16 cellular contexts compared by ENCODE assay signal in the genomic region with DNA sequence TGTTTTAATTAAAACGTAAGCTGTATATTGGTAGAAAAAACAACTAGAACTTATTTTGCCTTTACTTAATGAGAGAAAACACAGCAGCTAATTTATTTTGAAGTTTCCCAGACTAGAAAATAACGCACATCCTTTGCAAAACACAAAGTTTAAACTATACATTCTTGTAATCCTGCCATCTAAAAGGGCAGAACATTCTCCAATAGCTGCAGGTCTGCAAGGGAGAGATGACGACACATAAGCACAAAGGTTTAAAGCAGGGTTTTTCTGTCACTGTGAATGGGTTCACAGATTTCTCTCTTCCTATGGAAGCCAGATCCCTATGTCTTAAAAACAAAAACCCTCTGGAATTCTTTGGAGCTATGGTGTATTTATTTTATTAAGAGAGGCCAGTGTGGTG.
DNase-seq lines count a peak whose midpoint lies in the region; FAIRE-seq and TF ChIP-seq lines count a peak whose summit lies in the region.
"Had no signal": no experiment of that assay in that cellular context is flagged by ENCODE, and none has a peak within 500 bp of the region (broad histone marks: within the 10 kb centered on the region; RNA-seq: fewer than 3 reads in every experiment).

No MANE protein-coding gene starts in this region.

- CTCF ChIA-PET in SK-N-SH (lab: Yijun Ruan, JAX): interaction anchor here (0.9 to 1.1 kb wide), 2 partner anchors 12 to 21 kb away, joined by 3 read pairs; no protein-coding TSS in a partner anchor

- H4K20me1 ChIP-seq in SK-N-SH (ENCODE audit: insufficient read depth): no peaks in the 10 kb centered on the region

- no peak overlapping the region for H3K18ac ChIP-seq in mesenchymal stem cell (ENCODE audit: low read depth in 1 of 2, low read length in 2 of 2)

- no peaks in the 10 kb centered on the region for H3K79me2 ChIP-seq in SK-N-SH (ENCODE audit: insufficient read depth)

- H2BK120ac ChIP-seq in mesenchymal stem cell (ENCODE audit: low read depth, low read length): no peak overlapping the region

- H3K4me1 ChIP-seq in mesenchymal stem cell (ENCODE audit: control insufficient read depth, insufficient read depth, low read depth, low read length): no peaks in the 10 kb centered on the region
- peaks cover 2% of the 10 kb centered on the region for H3K4me1 ChIP-seq in rectal smooth muscle tissue (ENCODE audit: control insufficient read depth, insufficient read depth, low read length)
- H3K4me1 ChIP-seq in SK-N-SH (ENCODE audit: control insufficient read depth in 1 of 2, insufficient read depth in 2 of 2, low read depth in 1 of 2, low read length in 1 of 2): peaks cover 0 to 6% of the 10 kb centered on the region in 2 experiments; a peak in 2 of 4 replicates
- H3K4me1 ChIP-seq: A549, HAP-1 had no signal

- no peaks in the 10 kb centered on the region for H3K9me2 ChIP-seq in SK-N-SH

- H3F3A ChIP-seq in SK-N-SH (replicated peaks; ENCODE audit: insufficient read depth): no peaks in the 10 kb centered on the region

- no peaks in the 10 kb centered on the region for H3K36me3 ChIP-seq in mesenchymal stem cell (ENCODE audit: control insufficient read depth in 1 of 2, insufficient read depth in 2 of 2, low read depth in 1 of 2, low read length in 2 of 2)
- H3K36me3 ChIP-seq in rectal smooth muscle tissue (ENCODE audit: control insufficient read depth, insufficient read depth, low read length): no peaks in the 10 kb centered on the region
- H3K36me3 ChIP-seq in SK-N-SH (replicated peaks in 1 of 2; ENCODE audit: control insufficient read depth in 1 of 2, insufficient read depth in 2 of 2, low read length in 1 of 2): no peaks in the 10 kb centered on the region
- H3K36me3 ChIP-seq: HAP-1 had no signal

- H2BK12ac ChIP-seq in mesenchymal stem cell (ENCODE audit: low read length in 2 of 2): no peak overlapping the region

- H3K4me2 ChIP-seq in mesenchymal stem cell (ENCODE audit: low read length, poor library complexity, severe bottlenecking) (no peak overlapping the region), SK-N-SH (no peak overlapping the region)
- H3K4me2 ChIP-seq: A549 had no signal

- H3K9ac ChIP-seq in mesenchymal stem cell (ENCODE audit: low read length) (no peak overlapping the region), rectal smooth muscle tissue (ENCODE audit: low read length) (no peak overlapping the region), SK-N-SH (no peak overlapping the region)

- no peak for TF ChIP-seq CTCF in SK-N-SH (IDR thresholded peaks at IDR 0.05)

- H3K4me3 ChIP-seq in mesenchymal stem cell (ENCODE audit: insufficient read depth in 1 of 2, low read depth in 1 of 2, low read length in 2 of 2) (no peak overlapping the region), rectal smooth muscle tissue (ENCODE audit: low read length) (no peak overlapping the region), SK-N-SH (ENCODE audit: low read depth in 2 of 2, low read length in 1 of 2) (no peak overlapping the region)
- H3K4me3 ChIP-seq: A549, HAP-1 had no signal

- H3K9me3 ChIP-seq in mesenchymal stem cell (ENCODE audit: control insufficient read depth, low read length) (no peaks in the 10 kb centered on the region), SK-N-SH (no peaks in the 10 kb centered on the region)
- H3K9me3 ChIP-seq: A549, HAP-1 had no signal

- H2BK15ac ChIP-seq in mesenchymal stem cell (ENCODE audit: low read depth, poor library complexity, severe bottlenecking): no peak overlapping the region

- DNase-seq in mesenchymal stem cell (peak; percentile 34), GOT3 (lab: John Stamatoyannopoulos, UW) (no peak), GM03348 (ENCODE audit: low spot score) (no peak), SK-N-SH (no peak)
- DNase-seq: CD8-positive, alpha-beta T cell; COR-L47; DMS153; DMS79 treated with DMSO at 0.1 percent for 48 hours; EL had no signal

- no peak overlapping the region for H3K4ac ChIP-seq in mesenchymal stem cell (ENCODE audit: low read depth in 1 of 2, low read length in 2 of 2)

- no peaks in the 10 kb centered on the region for H3K79me1 ChIP-seq in mesenchymal stem cell (replicated peaks; ENCODE audit: low read length, poor library complexity, severe bottlenecking)

- H3K27ac ChIP-seq in mesenchymal stem cell (ENCODE audit: low read length, poor library complexity, severe bottlenecking): no peak overlapping the region
- peak overlapping the region; percentile 6 for H3K27ac ChIP-seq in rectal smooth muscle tissue (ENCODE audit: low read depth, low read length)
- no peak overlapping the region for H3K27ac ChIP-seq in SK-N-SH (ENCODE audit: low read depth in 2 of 2, low read length in 1 of 2)
- H3K27ac ChIP-seq: A549 had no signal

- no peak for TF ChIP-seq EP300 in SK-N-SH (IDR thresholded peaks at IDR 0.05; ENCODE audit: borderline replicate concordance in 1 of 2, low read depth in 1 of 2, low read length in 1 of 2)

- H4K91ac ChIP-seq in mesenchymal stem cell (ENCODE audit: low read length): no peak overlapping the region

- POLR2A ChIA-PET in SK-N-SH (lab: Yijun Ruan, JAX): no interaction called here

- no peak overlapping the region for H2AK5ac ChIP-seq in mesenchymal stem cell (ENCODE audit: low read length, severe bottlenecking)

- H3K23ac ChIP-seq in mesenchymal stem cell (ENCODE audit: low read length in 2 of 2): no peak overlapping the region

- H3K27me3 ChIP-seq in mesenchymal stem cell (ENCODE audit: control insufficient read depth in 1 of 2, insufficient read depth in 1 of 2, low read length in 2 of 2) (no peaks in the 10 kb centered on the region), rectal smooth muscle tissue (ENCODE audit: control insufficient read depth, insufficient read depth, low read length) (no peaks in the 10 kb centered on the region), SK-N-SH (ENCODE audit: insufficient read depth) (no peaks in the 10 kb centered on the region)

- 29% methylated on average over 1 of the region's 3 CpGs for WGBS in mesenchymal stem cell
- 47% methylated on average over 3 of the region's 3 CpGs for WGBS in SK-N-SH (ENCODE audit: low lambda C conversion rate)

- no peak overlapping the region for H4K8ac ChIP-seq in mesenchymal stem cell (ENCODE audit: low read length)

- no peak for TF ChIP-seq RAD21 in SK-N-SH (IDR thresholded peaks at IDR 0.05; ENCODE audit: low read length)

- H2AFZ ChIP-seq in mesenchymal stem cell (ENCODE audit: low read depth, low read length): no peak overlapping the region
- H2AFZ ChIP-seq in SK-N-SH (ENCODE audit: low read depth): no peak overlapping the region

- no peak overlapping the region for H2BK5ac ChIP-seq in mesenchymal stem cell (ENCODE audit: low read depth, low read length, poor library complexity, severe bottlenecking)

- peak; percentile 90 for FAIRE-seq in endometrium (lab: Jason Lieb, UNC)
- FAIRE-seq: A549, D721Med, G401.6, H1 had no signal

- no peak overlapping the region for H3K14ac ChIP-seq in mesenchymal stem cell (ENCODE audit: low read length in 2 of 2)

TF ChIP-seq in SK-N-SH, 30 proteins besides CTCF, POLR2A, EP300 and RAD21:
- TF ChIP-seq JUND (IDR thresholded peaks at IDR 0.05) (no peak), TCF12 (IDR thresholded peaks at IDR 0.05) (no peak), SMC3 (IDR thresholded peaks at IDR 0.05; ENCODE audit: low read depth, low read length) (no peak)
- TF ChIP-seq, protein P1, sequence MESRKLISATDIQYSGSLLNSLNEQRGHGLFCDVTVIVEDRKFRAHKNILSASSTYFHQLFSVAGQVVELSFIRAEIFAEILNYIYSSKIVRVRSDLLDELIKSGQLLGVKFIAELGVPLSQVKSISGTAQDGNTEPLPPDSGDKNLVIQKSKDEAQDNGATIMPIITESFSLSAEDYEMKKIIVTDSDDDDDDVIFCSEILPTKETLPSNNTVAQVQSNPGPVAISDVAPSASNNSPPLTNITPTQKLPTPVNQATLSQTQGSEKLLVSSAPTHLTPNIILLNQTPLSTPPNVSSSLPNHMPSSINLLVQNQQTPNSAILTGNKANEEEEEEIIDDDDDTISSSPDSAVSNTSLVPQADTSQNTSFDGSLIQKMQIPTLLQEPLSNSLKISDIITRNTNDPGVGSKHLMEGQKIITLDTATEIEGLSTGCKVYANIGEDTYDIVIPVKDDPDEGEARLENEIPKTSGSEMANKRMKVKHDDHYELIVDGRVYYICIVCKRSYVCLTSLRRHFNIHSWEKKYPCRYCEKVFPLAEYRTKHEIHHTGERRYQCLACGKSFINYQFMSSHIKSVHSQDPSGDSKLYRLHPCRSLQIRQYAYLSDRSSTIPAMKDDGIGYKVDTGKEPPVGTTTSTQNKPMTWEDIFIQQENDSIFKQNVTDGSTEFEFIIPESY (IDR thresholded peaks at IDR 0.05; ENCODE audit: borderline replicate concordance, low read depth): no peak
